ENCODE assay signal across 8 cellular contexts in the genomic region with DNA sequence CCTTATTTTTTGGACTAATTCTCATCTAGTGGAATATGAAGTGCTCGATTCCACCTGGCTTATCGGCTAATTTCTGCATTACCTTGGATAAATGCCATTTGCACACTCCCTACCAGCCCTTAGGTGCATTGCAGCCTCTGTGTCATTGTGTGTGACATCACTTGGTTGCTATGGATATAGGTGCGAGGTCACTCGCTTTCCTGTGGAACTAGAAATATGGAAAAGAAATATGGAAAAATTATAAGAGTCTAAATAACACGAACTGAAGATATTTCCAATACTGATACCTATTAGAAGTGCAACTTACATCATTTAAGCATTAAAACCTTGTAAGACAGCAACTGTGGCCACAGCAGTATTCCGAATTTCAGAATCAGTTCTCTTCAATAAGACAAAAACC. TPM values are rescaled to one million over a fixed set of nuclear protein-coding genes. Genes with fewer than 3 reads are reported as not detected.
DNase-seq lines count a peak whose midpoint lies in the region; ATAC-seq and TF ChIP-seq lines count a peak whose summit lies in the region.

No MANE protein-coding gene starts in this region.

- H3K27me3 Mint-ChIP-seq in activated naive CD4-positive, alpha-beta T cell treated with anti-CD3 and anti-CD28 coated beads, Interleukin-2, amount 10 ng/mL, durations not matched to agents 7 days and 5 days, result peaks cover 2% of the 10 kb centered on the region

- no peaks in the 10 kb centered on the region for H3F3A ChIP-seq in OCI-LY1 (ENCODE audit: insufficient read depth, low read length)

- H3K4me1 Mint-ChIP-seq in activated naive CD4-positive, alpha-beta T cell treated with anti-CD3 and anti-CD28 coated beads, Interleukin-2, amount 10 ng/mL, durations not matched to agents 7 days and 5 days, result peaks cover 49% of the 10 kb centered on the region

- H3K79me2 ChIP-seq in OCI-LY1 (ENCODE audit: insufficient read depth, low read length), result peaks cover 68% of the 10 kb centered on the region

- H3K27me3 ChIP-seq in OCI-LY1 (ENCODE audit: insufficient read depth, low read length), result no peaks in the 10 kb centered on the region
- H3K27me3 ChIP-seq in endocrine pancreas (ENCODE audit: control insufficient read depth, insufficient read depth, low read length), result no peaks in the 10 kb centered on the region
- no peaks in the 10 kb centered on the region for H3K27me3 ChIP-seq in neutrophil

- no peak for TF ChIP-seq CTCF in OCI-LY1 (IDR thresholded peaks at IDR 0.05; ENCODE audit: low read length)
- TF ChIP-seq CTCF in neutrophil (IDR thresholded peaks at IDR 0.05), result no peak

- peaks cover 1% of the 10 kb centered on the region for H3K9me3 Mint-ChIP-seq in activated naive CD4-positive, alpha-beta T cell treated with anti-CD3 and anti-CD28 coated beads, Interleukin-2, amount 10 ng/mL, durations not matched to agents 7 days and 5 days

- peaks cover 34% of the 10 kb centered on the region for H3K36me3 Mint-ChIP-seq in activated naive CD4-positive, alpha-beta T cell treated with anti-CD3 and anti-CD28 coated beads, Interleukin-2, amount 10 ng/mL, durations not matched to agents 7 days and 5 days

- DNase-seq in activated naive CD4-positive, alpha-beta T cell treated with anti-CD3 and anti-CD28 coated beads, Interleukin-2, amount 10 ng/mL, durations not matched to agents 7 days and 5 days, result no peak
- no peak for DNase-seq in activated naive CD4-positive, alpha-beta T cell treated with Interleukin-2 at 50 U/mL for 16 hours
- no peak for DNase-seq in G401 (ENCODE audit: low spot score)
- DNase-seq in mesenteric fat pad (ENCODE audit: low spot score), result no peak

- H3K4me2 ChIP-seq in OCI-LY1 (ENCODE audit: low read length), result peak overlapping the region; percentile 78

- CTCF ChIA-PET in activated naive CD4-positive, alpha-beta T cell treated with anti-CD3 and anti-CD28 coated beads, Interleukin-2, amount 10 ng/mL, durations not matched to agents 7 days and 5 days (lab: Charles Lee), result interaction anchor here (1.0 kb wide), 2 partner anchors 26 to 38 kb away, joined by 3 read pairs; no protein-coding TSS in a partner anchor

- in situ Hi-C loops in G401 (cut with HindIII; ENCODE audit: low sequenced_read_pairs), result no loop called here

- peak overlapping the region; percentile 95 for H3K27ac Mint-ChIP-seq in activated naive CD4-positive, alpha-beta T cell treated with anti-CD3 and anti-CD28 coated beads, Interleukin-2, amount 10 ng/mL, durations not matched to agents 7 days and 5 days

- H3K4me1 ChIP-seq in OCI-LY1 (ENCODE audit: insufficient read depth, low read length, severe bottlenecking) (peaks cover 31% of the 10 kb centered on the region), endocrine pancreas (ENCODE audit: control insufficient read depth, insufficient read depth, low read length) (peaks cover 16% of the 10 kb centered on the region), neutrophil (ENCODE audit: control insufficient read depth in 1 of 2, insufficient read depth in 1 of 2, low read depth in 1 of 2, low read length in 1 of 2) (peaks cover 23 to 25% of the 10 kb centered on the region in 2 experiments)

- H3K9me3 ChIP-seq in OCI-LY1 (ENCODE audit: low read length) (0 out of 2 replicates have a peak, but pooled peaks cover 3% of the 10 kb centered on the region), endocrine pancreas (ENCODE audit: control insufficient read depth, low read length) (no peaks in the 10 kb centered on the region), neutrophil (no peaks in the 10 kb centered on the region)

- H3K27ac ChIP-seq in OCI-LY1 (ENCODE audit: low read depth, low read length, poor library complexity, severe bottlenecking), result no peak overlapping the region
- peak overlapping the region; percentile 97 for H3K27ac ChIP-seq in neutrophil

- no peaks in the 10 kb centered on the region for H3K9me2 ChIP-seq in OCI-LY1 (ENCODE audit: low read depth, low read length)

- H4K20me1 ChIP-seq in OCI-LY1 (ENCODE audit: insufficient read depth, low read length), result peaks cover 1% of the 10 kb centered on the region

- no peak overlapping the region for H2AFZ ChIP-seq in OCI-LY1 (ENCODE audit: low read length)

- H3K36me3 ChIP-seq in OCI-LY1 (ENCODE audit: insufficient read depth, low read length) (peaks cover 61% of the 10 kb centered on the region), endocrine pancreas (ENCODE audit: control insufficient read depth, insufficient read depth, low read length) (peaks cover 2% of the 10 kb centered on the region), neutrophil (no peaks in the 10 kb centered on the region)

- H3K4me3 ChIP-seq in OCI-LY1 (ENCODE audit: low read depth, low read length, poor library complexity, severe bottlenecking) (peak overlapping the region; percentile 96), endocrine pancreas (ENCODE audit: control insufficient read depth, insufficient read depth, low read length) (peak overlapping the region; percentile 99), neutrophil (ENCODE audit: low read depth in 1 of 2, low read length in 1 of 2) (no peak overlapping the region)

- peak overlapping the region; percentile 86 for H3K4me3 Mint-ChIP-seq in activated naive CD4-positive, alpha-beta T cell treated with anti-CD3 and anti-CD28 coated beads, Interleukin-2, amount 10 ng/mL, durations not matched to agents 7 days and 5 days

- ATAC-seq in HG03139 (IDR thresholded peaks at IDR 0.05; ENCODE audit: unreplicated experiment), result no peak

- H3K9ac ChIP-seq in OCI-LY1 (ENCODE audit: low read length) (peak overlapping the region; percentile 96), endocrine pancreas (ENCODE audit: control insufficient read depth, insufficient read depth, low read length) (peak overlapping the region; percentile 65)

RNA-seq across cellular contexts. Expression of a gene that starts 2.0 kb away (rescaled TPM):
- 88.9 and 113 TPM in 2 replicates for total RNA-seq in G401 (2014; rRNA removed; shearing (Covaris generic))
- 297 TPM for total RNA-seq in mesenteric fat pad

RNA-seq across cellular contexts. Expression of a gene that starts 52.7 kb away (rescaled TPM):
- total RNA-seq in G401 (2014; rRNA removed; shearing (Covaris generic)), result 8.1 and 8.5 TPM in 2 replicates
- total RNA-seq in mesenteric fat pad, result 3.7 TPM

RNA-seq across cellular contexts. Expression of a gene that starts 54.4 kb away (rescaled TPM):
- total RNA-seq in G401 (2014; rRNA removed; shearing (Covaris generic)), result 129 and 145 TPM in 2 replicates
- total RNA-seq in mesenteric fat pad, result 813 TPM

Comparison
In these comparisons a context has a peak if more than half of its experiments do, and no peak if none do; other contexts are left out.
1. H3K4me3 ChIP-seq: peak in OCI-LY1 (single experiment) and endocrine pancreas (single experiment); none in neutrophil (0 of 2).